ENCODE assay signal across 1 cellular context in the genomic region with DNA sequence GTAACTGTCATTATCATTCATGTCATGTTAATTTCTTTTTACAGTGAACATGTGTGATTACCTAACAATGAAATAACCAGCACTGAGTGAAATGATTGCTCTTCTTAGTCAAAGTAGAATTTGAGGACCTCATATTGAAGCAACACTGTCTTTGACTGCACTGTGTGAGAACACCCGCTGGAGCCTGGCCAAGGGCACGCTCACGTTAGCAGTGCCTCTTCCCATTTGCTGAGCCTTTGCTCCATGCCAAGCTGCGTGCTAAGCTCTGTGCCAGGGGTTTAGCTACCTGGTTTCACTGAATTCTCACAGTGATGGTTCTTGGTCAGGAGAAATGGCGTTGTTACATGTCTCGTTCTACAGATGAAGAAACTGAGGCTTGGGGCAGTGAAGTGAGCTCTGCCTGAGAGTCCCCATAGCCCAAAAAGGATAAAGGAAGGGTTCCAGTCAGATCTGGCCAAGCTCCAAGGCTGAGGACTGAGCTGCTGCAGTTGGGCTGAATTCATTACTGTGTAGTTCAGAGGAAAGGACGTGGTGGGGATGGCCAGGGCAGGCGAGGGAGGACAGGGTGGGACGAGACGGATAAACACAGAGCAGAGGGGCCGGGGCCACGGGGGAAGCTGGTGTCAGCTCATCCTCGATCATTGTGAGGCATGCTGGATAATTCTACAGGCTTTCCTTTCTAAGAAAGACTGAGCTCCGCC.
TF ChIP-seq lines count a peak whose summit lies in the region.

No MANE protein-coding gene starts in this region.

TF ChIP-seq in H1, 55 proteins besides CTCF, POLR2A, EP300 and RAD21:
- TF ChIP-seq NRF1 (IDR thresholded peaks at IDR 0.05; ENCODE audit: low read depth, low read length) = no peak
- no peak for TF ChIP-seq BRCA1 (IDR thresholded peaks at IDR 0.05; ENCODE audit: low read depth, low read length)
- TF ChIP-seq SUZ12 (IDR thresholded peaks at IDR 0.05; ENCODE audit: low read length) = no peak
- no peak for TF ChIP-seq SIRT6 (IDR thresholded peaks at IDR 0.05; ENCODE audit: low read length)
- TF ChIP-seq CHD2 (IDR thresholded peaks at IDR 0.05; ENCODE audit: low read length) = no peak
